Comparison of ENCODE assay signal across 8 cellular contexts in the genomic region with DNA sequence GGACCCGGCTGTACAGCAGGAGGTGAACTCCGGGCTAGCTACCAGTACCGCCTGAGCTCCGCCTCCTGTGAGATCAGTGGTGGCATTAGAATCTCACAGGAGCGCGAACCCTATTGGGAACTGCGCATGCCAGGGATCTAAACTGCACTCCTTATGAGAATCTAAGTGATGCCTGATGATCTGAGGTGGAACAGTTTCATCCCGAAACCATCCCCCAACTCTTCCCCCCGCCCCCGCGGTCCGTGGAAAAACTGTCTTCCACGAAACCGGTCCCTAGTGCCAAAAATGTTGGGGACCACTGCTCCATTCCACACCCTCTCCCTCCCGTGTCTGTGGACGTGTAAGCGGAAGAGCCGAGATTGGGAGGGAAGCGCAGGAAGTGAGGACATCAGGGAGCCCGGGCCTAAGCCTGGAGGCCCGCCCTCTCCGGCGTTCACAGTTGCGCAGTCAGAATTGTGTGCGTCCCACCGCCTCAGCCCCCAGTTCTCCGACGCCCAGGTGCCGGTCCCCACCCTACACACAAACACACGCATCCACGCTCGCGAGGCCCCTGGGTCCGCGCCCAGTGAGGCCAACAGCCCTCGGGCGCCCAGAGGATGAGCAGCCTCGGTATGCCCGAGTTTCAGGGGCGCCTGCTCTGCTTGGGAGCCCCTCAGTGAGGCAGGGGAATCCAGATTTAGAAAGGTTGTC. TPM values are rescaled to one million over a fixed set of nuclear protein-coding genes. Genes with fewer than 3 reads are reported as not detected.
DNase-seq lines count a peak whose midpoint lies in the region; ATAC-seq and TF ChIP-seq lines count a peak whose summit lies in the region.

No MANE protein-coding gene starts in this region.

- H4K20me1 ChIP-seq in DOHH2 (ENCODE audit: control insufficient read depth, insufficient read depth, low read depth, low read length) = no peaks in the 10 kb centered on the region

- H3K79me2 ChIP-seq in DOHH2 (ENCODE audit: control insufficient read depth, low read length) = no peaks in the 10 kb centered on the region

- H3K9me2 ChIP-seq in DOHH2 (replicated peaks; ENCODE audit: control insufficient read depth, low read length) = no peaks in the 10 kb centered on the region

- ATAC-seq in GM21786 (IDR thresholded peaks at IDR 0.05; ENCODE audit: unreplicated experiment) (peak; percentile 37), omental fat pad (ENCODE audit: low FRiP score) (peak; percentile 84)

- H3K4me3 ChIP-seq in DOHH2 (ENCODE audit: low read length) = peak overlapping the region; percentile 96

- DNase-seq in SIG-M5 (lab: John Stamatoyannopoulos, UW) (peak; percentile 20), globus pallidus (ENCODE audit: low spot score) (peak; percentile 97), omental fat pad (ENCODE audit: low spot score) (peak; percentile 43)
- DNase-seq in activated naive CD4-positive, alpha-beta T cell (lab: John Stamatoyannopoulos, UW) = peak; percentile 32 to 70 (median 58)

- H3K36me3 ChIP-seq in DOHH2 (ENCODE audit: control insufficient read depth, low read length) (no peaks in the 10 kb centered on the region), KOPT-K1 (ENCODE audit: insufficient read depth, low read length) (no peaks in the 10 kb centered on the region)

- H3K27ac ChIP-seq in DOHH2 (ENCODE audit: low read depth, low read length) = peak overlapping the region; percentile 76
- peak overlapping the region; percentile 68 for H3K27ac ChIP-seq in KOPT-K1 (ENCODE audit: low read depth, low read length, poor library complexity, severe bottlenecking)
- peak overlapping the region; percentile 99 for H3K27ac ChIP-seq in temporal lobe (ENCODE audit: low read depth, low read length)

- H3K27me3 ChIP-seq in DOHH2 (ENCODE audit: control insufficient read depth, low read length) = no peaks in the 10 kb centered on the region; the same call in 1 of the 2 replicates

- peaks cover 31% of the 10 kb centered on the region for H3F3A ChIP-seq in DOHH2 (ENCODE audit: control insufficient read depth, insufficient read depth)

- no peak for TF ChIP-seq CTCF in DOHH2 (IDR thresholded peaks at IDR 0.05; ENCODE audit: low read depth, low read length, poor library complexity, severe bottlenecking)
- no peak for TF ChIP-seq CTCF in omental fat pad (IDR thresholded peaks at IDR 0.05)

- H3K4me2 ChIP-seq in DOHH2 (ENCODE audit: low read length) = peak overlapping the region; percentile 95

- no peaks in the 10 kb centered on the region for H3K9me3 ChIP-seq in DOHH2 (ENCODE audit: control insufficient read depth, insufficient read depth, low read length)
- H3K9me3 ChIP-seq in KOPT-K1 (ENCODE audit: insufficient read depth, low read length, poor library complexity, severe bottlenecking) = no peaks in the 10 kb centered on the region

- peaks cover 44% of the 10 kb centered on the region for H3K4me1 ChIP-seq in DOHH2 (ENCODE audit: control insufficient read depth, low read length)

RNA-seq across cellular contexts. Expression of gene RNASE4, which starts 1.8 kb away (rescaled TPM):
- total RNA-seq in omental fat pad (100 to 1,000 TPM; 115 to 280 (median 181) TPM), temporal lobe (2.0 TPM)

RNA-seq across cellular contexts. Expression of gene ANG, which starts 6.0 kb away (rescaled TPM):
- total RNA-seq in omental fat pad = 100 to 1,000 TPM in 1 of 4 donors, 10 to 100 TPM in 3; 24.4 to 114 (median 45.6) TPM
- 1.2 TPM for total RNA-seq in temporal lobe

RNA-seq across cellular contexts. Expression of gene OR6S1, which starts 41.1 kb away (rescaled TPM):
- total RNA-seq in omental fat pad = not detected
- total RNA-seq in temporal lobe = not detected

Comparison
In these comparisons a context has a peak if more than half of its experiments do, and no peak if none do; other contexts are left out.
1. Peak in every context shown above with its lines: DNase-seq, ATAC-seq, H3K4me3 ChIP-seq and H3K27ac ChIP-seq.
2. DNase-seq: peak in every context shown above with its lines; median percentile 97 in globus pallidus; 58 in activated naive CD4-positive, alpha-beta T cell; 43 in omental fat pad; 20 in SIG-M5.
3. RNA of gene RNASE4, which starts 1.8 kb away (total RNA-seq): 115 to 280 TPM in omental fat pad; 2.0 TPM in temporal lobe (single experiment); every median in the first group is over 10 times any median in the second.
4. RNA of gene ANG, which starts 6.0 kb away (total RNA-seq): 24.4 to 114 TPM in omental fat pad; 1.2 TPM in temporal lobe (single experiment); every median in the first group is over 10 times any median in the second.